Comparison of ENCODE assay signal across 18 cellular contexts in genomic region chr16:29151317-29151716, GRCh38.
"Had no signal": no experiment of that assay in that cellular context is flagged by ENCODE, and none has a peak within 500 bp of the region (broad histone marks: within the 10 kb centered on the region; RNA-seq: fewer than 3 reads in every experiment).

No MANE protein-coding gene starts in this region.

- H3K27ac ChIP-seq: esophagus squamous epithelium, pancreas, sigmoid colon, testis, VCaP had no signal

- H3K36me3 ChIP-seq: esophagus squamous epithelium, pancreas, sigmoid colon had no signal

- H3K9me3 ChIP-seq: esophagus squamous epithelium, pancreas, sigmoid colon, testis had no signal

- H3K9me3 Mint-ChIP-seq: mesothelial cell of epicardium; stimulated activated effector memory CD8-positive, alpha-beta T cell treated with anti-CD3 and anti-CD28 coated beads, Interleukin-12 subunit alpha, Interleukin-12 subunit beta, amount 100 ng/mL, for 72 hours; type B pancreatic cell had no signal

- H3K36me3 Mint-ChIP-seq: mesothelial cell of epicardium, type B pancreatic cell had no signal

- H3K4me3 ChIP-seq: esophagus squamous epithelium, lung, pancreas, sigmoid colon, testis had no signal

- ATAC-seq: left cardiac atrium; pancreas; stimulated activated effector memory CD8-positive, alpha-beta T cell treated with anti-CD3 and anti-CD28 coated beads, Interleukin-12 subunit alpha, Interleukin-12 subunit beta, amount 100 ng/mL, for 72 hours had no signal

- H3K27me3 Mint-ChIP-seq: activated naive CD8-positive, alpha-beta T cell; type B pancreatic cell had no signal

- DNase-seq: activated CD4-positive, alpha-beta T cell treated with anti-CD3 and anti-CD28 coated beads, Interleukin-2, amount 50 U/mL, for 4 hours; activated CD4-positive, CD25-positive, alpha-beta regulatory T cell treated with anti-CD3 and anti-CD28 coated beads, Interleukin-2, amount 50 U/mL, for 72 hours; activated gamma-delta T cell; cerebellar nuclear complex; cortex of kidney; esophagus squamous epithelium; left cardiac atrium; pancreas; sigmoid colon; stimulated activated CD4-positive, alpha-beta T cell treated with anti-CD3 and anti-CD28 coated beads, Interleukin-4, amount 100 ng/mL, for 24 hours; T-helper 2 cell; testis had no signal

- H3K4me1 ChIP-seq: pancreas had no signal

- H3K4me3 Mint-ChIP-seq: activated naive CD8-positive, alpha-beta T cell; mesothelial cell of epicardium; stimulated activated effector memory CD8-positive, alpha-beta T cell treated with anti-CD3 and anti-CD28 coated beads, Interleukin-12 subunit alpha, Interleukin-12 subunit beta, amount 100 ng/mL, for 72 hours; type B pancreatic cell had no signal

- H3K27ac Mint-ChIP-seq: mesothelial cell of epicardium; stimulated activated effector memory CD8-positive, alpha-beta T cell treated with anti-CD3 and anti-CD28 coated beads, Interleukin-12 subunit alpha, Interleukin-12 subunit beta, amount 100 ng/mL, for 72 hours; type B pancreatic cell had no signal

- H3K27me3 ChIP-seq: pancreas, sigmoid colon, testis had no signal
